ENCODE assay signal across 8 cellular contexts in genomic region chr10:30434273-30435067, GRCh38. TPM values are rescaled to one million over a fixed set of nuclear protein-coding genes. Genes with fewer than 3 reads are reported as not detected.
DNase-seq lines count a peak whose midpoint lies in the region; FAIRE-seq and TF ChIP-seq lines count a peak whose summit lies in the region.

No MANE protein-coding gene starts in this region.

- TF ChIP-seq POLR2A in GM12892 (IDR thresholded peaks at IDR 0.05; ENCODE audit: low read depth, low read length) (peak; percentile 82), lower leg skin (IDR thresholded peaks at IDR 0.05) (peak in 1 of 2 donors; percentile 90)

- DNase-seq in GM12892 (ENCODE audit: insufficient read length): peak; percentile 64
- DNase-seq in HFF-Myc (ENCODE audit: extremely low read depth, low read depth): no peak
- peak; percentile 85 for DNase-seq in MV-4-11 (lab: John Stamatoyannopoulos, UW)
- DNase-seq in activated CD4-positive, alpha-beta T cell treated with anti-CD3 and anti-CD28 coated beads, Interleukin-2, amount 50 U/mL, for 1 hour: peak; percentile 39
- peak in 7 of 10 donors; percentile 29 to 76 (median 54) for DNase-seq in dorsolateral prefrontal cortex
- peak; percentile 92 to 98 for DNase-seq in lower leg skin (ENCODE audit: low spot score in 2 of 2)
- DNase-seq in stimulated activated CD8-positive, alpha-beta memory T cell treated with anti-CD3 and anti-CD28 coated beads, Interleukin-12 subunit alpha, Interleukin-12 subunit beta, amount 100 ng/mL, for 24 hours (ENCODE audit: extremely low read depth): peak; percentile 27
- DNase-seq in NCI-H1694 (lab: John Stamatoyannopoulos, UW): no peak

- H3K4me3 ChIP-seq in HFF-Myc (replicated peaks; ENCODE audit: low read depth, low read length) (peak overlapping the region; percentile 77), dorsolateral prefrontal cortex (peak overlapping the region; percentile 55 to 92 (median 79)), lower leg skin (ENCODE audit: low read depth, poor library complexity, severe bottlenecking) (peak overlapping the region; percentile 95)

- TF ChIP-seq CTCF in HFF-Myc (IDR thresholded peaks at IDR 0.05; ENCODE audit: low read depth, low read length, missing control alignments) (no peak), dorsolateral prefrontal cortex (IDR thresholded peaks at IDR 0.05 in 54 of 56, conservative IDR thresholded peaks at IDR 0.05 in 2 of 56; ENCODE audit: low read depth in 1 of 56, partially characterized antibody in 56 of 56) (peak in 1 of 56 donors; percentile 3), lower leg skin (IDR thresholded peaks at IDR 0.05) (no peak)

- intact Hi-C loops in dorsolateral prefrontal cortex (cut with DNase I) (no loop called here), lower leg skin (cut with DNase I; ENCODE audit: low total_unique reads) (no loop called here)

- H3K27ac ChIP-seq in dorsolateral prefrontal cortex: peak overlapping the region; percentile 45 to 98 (median 92)

- peak; percentile 90 for FAIRE-seq in GM12892 (lab: Jason Lieb, UNC)

- WGBS in lower leg skin, 2 donors: 0% methylated on average over 13 to 33 of the region's 56 CpGs

- H3K27me3 ChIP-seq in dorsolateral prefrontal cortex: peaks cover 0 to 6% (median 0%) of the 10 kb centered on the region in 45 donors

RNA-seq across cellular contexts. Expression of gene MAP3K8, which starts 0.5 kb away (rescaled TPM):
- 62.9 TPM for polyA plus RNA-seq in GM12892 (2012; ENCODE audit: missing spikeins)
- 10 to 100 TPM in 57 of 120 experiments, 1 to 10 TPM in 63; 2.7 to 29.1 (median 9.8) TPM for total RNA-seq in dorsolateral prefrontal cortex
- 10 to 100 TPM; 27.0 to 41.8 (median 35.5) TPM for total RNA-seq in lower leg skin

Comparison
In these comparisons a context has a peak if more than half of its experiments do, and no peak if none do; other contexts are left out.
1. DNase-seq: peak in GM12892 (single experiment), MV-4-11 (single experiment), activated CD4-positive, alpha-beta T cell treated with anti-CD3 and anti-CD28 coated beads, Interleukin-2, amount 50 U/mL, for 1 hour (single experiment), dorsolateral prefrontal cortex (7 of 10), lower leg skin (2 of 2) and stimulated activated CD8-positive, alpha-beta memory T cell treated with anti-CD3 and anti-CD28 coated beads, Interleukin-12 subunit alpha, Interleukin-12 subunit beta, amount 100 ng/mL, for 24 hours (single experiment); none in HFF-Myc (single experiment) and NCI-H1694 (single experiment).
2. Peak in every context shown above with its lines, with median percentiles within 50 percentile points of each other: H3K4me3 ChIP-seq.